ENCODE assay signal across 8 cellular contexts in genomic region chr12:122888232-122888752, GRCh38. TPM values are rescaled to one million over a fixed set of nuclear protein-coding genes. Genes with fewer than 3 reads are reported as not detected.
A peak's percentile ranks its signal among the peaks of the same experiment; 100 is the strongest.
DNase-seq lines count a peak whose midpoint lies in the region; ATAC-seq and TF ChIP-seq lines count a peak whose summit lies in the region.

No MANE protein-coding gene starts in this region.

- no TSS peak for BruUV-seq in A673 (replicated peaks; lab: Mats Ljungman, UMichigan)

- TF ChIP-seq CTCF in A673 (conservative IDR thresholded peaks at IDR 0.05; ENCODE audit: low read depth, low read length): no peak
- no peak for TF ChIP-seq CTCF in VCaP (conservative IDR thresholded peaks at IDR 0.05)
- TF ChIP-seq CTCF in mesothelial cell of epicardium (IDR thresholded peaks at IDR 0.05; ENCODE audit: unreplicated experiment): no peak

- POLR2A ChIA-PET in A673 (lab: Charles Lee; ENCODE audit: low non-redundant PET): interaction anchor here (0.6 kb wide), 1 partner anchor 436 kb away, joined by 12 read pairs; no protein-coding TSS in a partner anchor

- H3K27me3 Mint-ChIP-seq in mesothelial cell of epicardium (ENCODE audit: low read depth): no peaks in the 10 kb centered on the region

- ATAC-seq in GM19438 (IDR thresholded peaks at IDR 0.05; ENCODE audit: low read depth, unreplicated experiment): peak; percentile 50

- H3K4me1 Mint-ChIP-seq in mesothelial cell of epicardium: peaks cover 56% of the 10 kb centered on the region

- H3K27ac ChIP-seq in A673 (ENCODE audit: low read depth, low read length, poor library complexity, severe bottlenecking): peak overlapping the region; percentile 72
- H3K27ac ChIP-seq in VCaP: peak overlapping the region; percentile 88
- peak overlapping the region; percentile 90 for H3K27ac ChIP-seq in urinary bladder (ENCODE audit: low read depth)

- peak overlapping the region; percentile 96 for H3K27ac Mint-ChIP-seq in mesothelial cell of epicardium

- H3K27me3 ChIP-seq in A673 (replicated peaks; ENCODE audit: insufficient read depth, low read depth, low read length, poor library complexity): no peaks in the 10 kb centered on the region

- intact Hi-C loops in A673 (cut with micrococcal nuclease; ENCODE audit: unreplicated experiment): no loop called here

- peak overlapping the region; percentile 28 for H3K4me3 ChIP-seq in A673 (ENCODE audit: low read depth, low read length, poor library complexity, severe bottlenecking)
- no peak overlapping the region for H3K4me3 ChIP-seq in urinary bladder (ENCODE audit: low read depth, low read length)

- H3K4me1 ChIP-seq in A673 (ENCODE audit: insufficient read depth, low read length, poor library complexity, severe bottlenecking) (peaks cover 64% of the 10 kb centered on the region), urinary bladder (ENCODE audit: insufficient read depth) (peaks cover 5% of the 10 kb centered on the region)

- no peaks in the 10 kb centered on the region for H3K36me3 Mint-ChIP-seq in mesothelial cell of epicardium

- no peaks in the 10 kb centered on the region for H3K9me3 Mint-ChIP-seq in mesothelial cell of epicardium

- H3K36me3 ChIP-seq in A673 (ENCODE audit: insufficient read depth, low read length, poor library complexity, severe bottlenecking): no peaks in the 10 kb centered on the region
- H3K36me3 ChIP-seq in urinary bladder (ENCODE audit: insufficient read depth): no peaks in the 10 kb centered on the region

- 27% methylated on average over 12 of the region's 12 CpGs for WGBS in urinary bladder

- peak overlapping the region; percentile 30 for H3K4me3 Mint-ChIP-seq in mesothelial cell of epicardium

- CTCF ChIA-PET in A673 (lab: Charles Lee): interaction anchor here (0.5 kb wide), 1 partner anchor 695 kb away, joined by 6 read pairs; no protein-coding TSS in a partner anchor

- DNase-seq in A673 (ENCODE audit: low spot score) (peak; percentile 68), NCI-H187 treated with DMSO at 0.1 percent for 48 hours (lab: John Stamatoyannopoulos, UW) (peak; percentile 39), mesothelial cell of epicardium (ENCODE audit: low spot score in 2 of 2, unreplicated experiment in 2 of 2) (no peak), ecto neural progenitor cell (ENCODE audit: low spot score) (no peak)
- DNase-seq in effector CD8-positive, alpha-beta T cell (lab: John Stamatoyannopoulos, UW): peak; percentile 29

- no peaks in the 10 kb centered on the region for H3K9me3 ChIP-seq in A673 (ENCODE audit: low read depth, low read length, poor library complexity, severe bottlenecking)

RNA-seq across cellular contexts. Expression of gene VPS37B, which starts 7.6 kb away (rescaled TPM):
- total RNA-seq in A673 (2021): 30.2 and 34.4 TPM in 2 replicates
- 28.1 to 29.1 TPM (median 29.0 TPM) in 3 replicates for total RNA-seq in mesothelial cell of epicardium
- 18.9 TPM for total RNA-seq in urinary bladder
- 25.2 TPM for polyA plus RNA-seq in urinary bladder

RNA-seq across cellular contexts. Expression of gene HIP1R, which starts 53.0 kb away (rescaled TPM):
- total RNA-seq in A673 (2021) (27.0 and 30.4 TPM in 2 replicates), mesothelial cell of epicardium (37.6 to 44.2 TPM (median 40.9 TPM) in 3 replicates), urinary bladder (17.2 TPM)
- polyA plus RNA-seq in urinary bladder: 16.5 TPM

Comparison
In these comparisons a context has a peak if more than half of its experiments do, and no peak if none do; other contexts are left out.
1. DNase-seq: peak in A673 (single experiment), NCI-H187 treated with DMSO at 0.1 percent for 48 hours (single experiment) and effector CD8-positive, alpha-beta T cell (single experiment); none in mesothelial cell of epicardium (0 of 2) and ecto neural progenitor cell (single experiment).
2. Peak in every context shown above with its lines, with median percentiles within 50 percentile points of each other: H3K27ac ChIP-seq.